In the genomic region with DNA sequence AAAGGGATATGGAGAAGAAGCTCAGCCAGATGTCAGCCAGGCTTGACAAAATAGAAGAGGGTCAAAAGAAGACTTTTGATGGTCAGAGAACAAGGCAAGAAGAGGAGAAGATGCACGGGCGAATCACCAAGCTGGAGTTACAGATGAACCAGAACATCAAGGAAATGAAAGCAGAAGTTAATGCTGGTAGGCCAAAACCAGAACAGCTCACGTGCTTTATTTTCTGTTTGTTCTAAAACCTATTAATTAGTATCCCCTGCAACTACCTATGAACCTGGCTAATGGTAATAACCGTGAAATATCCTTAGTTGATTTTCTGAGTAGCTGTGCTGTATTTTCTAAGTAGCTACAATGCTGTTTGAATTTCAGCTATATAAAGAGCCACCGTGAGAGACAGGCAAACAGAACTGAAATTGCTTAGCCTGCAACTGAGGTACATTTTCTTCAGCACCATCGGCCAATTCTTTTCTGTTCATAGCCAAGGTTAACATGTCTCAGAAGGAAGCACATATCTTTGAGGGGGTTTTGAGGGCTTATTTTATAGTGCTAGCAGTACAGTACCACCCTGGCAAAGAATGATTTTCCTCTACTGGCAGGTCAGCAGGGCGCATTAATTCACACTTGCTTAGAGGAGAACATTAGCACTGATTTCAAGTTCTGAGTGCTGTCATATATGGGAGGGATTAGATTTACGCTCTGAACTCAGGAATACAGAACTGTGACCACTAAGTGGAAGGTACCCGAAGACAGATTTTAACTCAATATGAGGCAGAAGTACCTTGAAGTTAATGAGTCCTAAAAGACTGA, we compare ENCODE assay signal across 14 cellular contexts.
DNase-seq lines count a peak whose midpoint lies in the region; ATAC-seq and TF ChIP-seq lines count a peak whose summit lies in the region.
"Had no signal": no experiment of that assay in that cellular context is flagged by ENCODE, and none has a peak within 500 bp of the region (broad histone marks: within the 10 kb centered on the region; RNA-seq: fewer than 3 reads in every experiment).

No MANE protein-coding gene starts in this region.

- H3K9me2 ChIP-seq in DOHH2 (replicated peaks; ENCODE audit: control insufficient read depth, low read length): no peaks in the 10 kb centered on the region

- H3K27me3 ChIP-seq in DOHH2 (ENCODE audit: control insufficient read depth, low read length): no peaks in the 10 kb centered on the region

- no peaks in the 10 kb centered on the region for H3K79me2 ChIP-seq in DOHH2 (ENCODE audit: control insufficient read depth, low read length)

- no peaks in the 10 kb centered on the region for H4K20me1 ChIP-seq in DOHH2 (ENCODE audit: control insufficient read depth, insufficient read depth, low read depth, low read length)

- peaks cover 11% of the 10 kb centered on the region for H3F3A ChIP-seq in DOHH2 (ENCODE audit: control insufficient read depth, insufficient read depth)

- DNase-seq in germinal center (ENCODE audit: low spot score): peak; percentile 68
- no peak for DNase-seq in SHP77 (lab: John Stamatoyannopoulos, UW)
- no peak for DNase-seq in T-helper 9 cell
- DNase-seq in T1000 (lab: John Stamatoyannopoulos, UW): no peak
- no peak for DNase-seq in GM03348 (ENCODE audit: low spot score)
- DNase-seq: activated CD8-positive, alpha-beta T cell treated with anti-CD3 and anti-CD28 coated beads, Interleukin-2, amount 10 ng/mL, durations not matched to agents 7 days and 5 days; H9; Kasumi-1; stimulated activated CD4-positive, alpha-beta T cell treated with anti-CD3 and anti-CD28 coated beads, Interleukin-2, amount 100 ng/mL, for 24 hours; stimulated activated naive CD4-positive, alpha-beta T cell treated with Interleukin-2 at 50 U/mL for 16 hours had no signal

- TF ChIP-seq CTCF in DOHH2 (IDR thresholded peaks at IDR 0.05; ENCODE audit: low read depth, low read length, poor library complexity, severe bottlenecking): no peak

- no peaks in the 10 kb centered on the region for H3K9me3 ChIP-seq in DOHH2 (ENCODE audit: control insufficient read depth, insufficient read depth, low read length)

- no peaks in the 10 kb centered on the region for H3K36me3 ChIP-seq in DOHH2 (ENCODE audit: control insufficient read depth, low read length)

- ATAC-seq in GM19438 (IDR thresholded peaks at IDR 0.05; ENCODE audit: low read depth, unreplicated experiment): peak; percentile 65
- ATAC-seq in HG03469 (IDR thresholded peaks at IDR 0.05; ENCODE audit: unreplicated experiment): peak; percentile 34
- ATAC-seq: activated CD8-positive, alpha-beta T cell treated with anti-CD3 and anti-CD28 coated beads, Interleukin-2, amount 10 ng/mL, durations not matched to agents 7 days and 5 days; esophagus mucosa had no signal

- peak overlapping the region; percentile 48 for H3K4me3 ChIP-seq in DOHH2 (ENCODE audit: low read length)

- H3K27ac ChIP-seq in DOHH2 (ENCODE audit: low read depth, low read length): peak overlapping the region; percentile 65

- peaks cover 29% of the 10 kb centered on the region for H3K4me1 ChIP-seq in DOHH2 (ENCODE audit: control insufficient read depth, low read length)

- H3K4me2 ChIP-seq in DOHH2 (ENCODE audit: low read length): peak overlapping the region; percentile 67
